2 cellular contexts compared by ENCODE assay signal in the genomic region with DNA sequence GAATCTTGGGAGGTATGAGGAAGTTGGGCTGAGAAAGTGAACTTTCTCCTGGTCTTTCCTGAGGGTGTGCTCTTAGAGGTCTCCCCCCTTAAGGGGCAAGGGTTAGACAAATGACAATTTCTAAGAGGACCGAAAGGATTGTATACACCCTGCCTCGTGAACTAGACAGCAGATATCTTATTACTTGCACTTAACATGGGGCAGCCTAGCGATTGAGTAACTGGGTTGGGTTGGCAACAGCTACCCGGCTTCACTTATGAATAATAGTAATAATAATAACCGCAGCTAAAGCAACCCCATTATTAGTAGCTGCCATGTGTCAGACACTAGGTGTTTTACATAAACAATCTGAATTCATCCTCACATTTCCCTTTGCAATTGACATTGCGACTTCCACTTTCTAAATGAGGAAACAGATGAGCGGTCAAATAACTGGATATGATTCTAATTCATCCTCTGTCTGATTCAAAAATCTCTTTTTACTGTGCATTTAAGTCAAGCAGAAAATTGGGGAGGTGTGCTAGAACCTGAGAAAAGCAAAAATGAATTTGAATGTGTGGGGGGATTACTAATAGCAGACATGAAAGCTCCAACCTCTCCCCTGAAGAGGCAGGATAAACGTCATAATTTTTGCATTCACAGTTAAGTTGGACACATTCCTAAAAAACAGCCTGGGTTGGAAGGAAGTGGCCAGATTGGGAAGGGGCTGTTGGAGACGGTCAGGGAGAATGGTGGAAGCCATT.
TF ChIP-seq lines count a peak whose summit lies in the region.

No MANE protein-coding gene starts in this region.

TF ChIP-seq in SK-N-SH, 30 proteins besides CTCF, POLR2A, EP300 and RAD21 (continued from another document):
- TF ChIP-seq, protein P1, sequence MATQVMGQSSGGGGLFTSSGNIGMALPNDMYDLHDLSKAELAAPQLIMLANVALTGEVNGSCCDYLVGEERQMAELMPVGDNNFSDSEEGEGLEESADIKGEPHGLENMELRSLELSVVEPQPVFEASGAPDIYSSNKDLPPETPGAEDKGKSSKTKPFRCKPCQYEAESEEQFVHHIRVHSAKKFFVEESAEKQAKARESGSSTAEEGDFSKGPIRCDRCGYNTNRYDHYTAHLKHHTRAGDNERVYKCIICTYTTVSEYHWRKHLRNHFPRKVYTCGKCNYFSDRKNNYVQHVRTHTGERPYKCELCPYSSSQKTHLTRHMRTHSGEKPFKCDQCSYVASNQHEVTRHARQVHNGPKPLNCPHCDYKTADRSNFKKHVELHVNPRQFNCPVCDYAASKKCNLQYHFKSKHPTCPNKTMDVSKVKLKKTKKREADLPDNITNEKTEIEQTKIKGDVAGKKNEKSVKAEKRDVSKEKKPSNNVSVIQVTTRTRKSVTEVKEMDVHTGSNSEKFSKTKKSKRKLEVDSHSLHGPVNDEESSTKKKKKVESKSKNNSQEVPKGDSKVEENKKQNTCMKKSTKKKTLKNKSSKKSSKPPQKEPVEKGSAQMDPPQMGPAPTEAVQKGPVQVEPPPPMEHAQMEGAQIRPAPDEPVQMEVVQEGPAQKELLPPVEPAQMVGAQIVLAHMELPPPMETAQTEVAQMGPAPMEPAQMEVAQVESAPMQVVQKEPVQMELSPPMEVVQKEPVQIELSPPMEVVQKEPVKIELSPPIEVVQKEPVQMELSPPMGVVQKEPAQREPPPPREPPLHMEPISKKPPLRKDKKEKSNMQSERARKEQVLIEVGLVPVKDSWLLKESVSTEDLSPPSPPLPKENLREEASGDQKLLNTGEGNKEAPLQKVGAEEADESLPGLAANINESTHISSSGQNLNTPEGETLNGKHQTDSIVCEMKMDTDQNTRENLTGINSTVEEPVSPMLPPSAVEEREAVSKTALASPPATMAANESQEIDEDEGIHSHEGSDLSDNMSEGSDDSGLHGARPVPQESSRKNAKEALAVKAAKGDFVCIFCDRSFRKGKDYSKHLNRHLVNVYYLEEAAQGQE (IDR thresholded peaks at IDR 0.05; ENCODE audit: low read depth, low read length) = no peak
- TF ChIP-seq ELF1 (IDR thresholded peaks at IDR 0.05) (no peak), FOSL2 (IDR thresholded peaks at IDR 0.05; ENCODE audit: borderline replicate concordance, low read depth) (no peak), TCF12 (IDR thresholded peaks at IDR 0.05) (no peak), RCOR1 (IDR thresholded peaks at IDR 0.05; ENCODE audit: low read length) (no peak), NRF1 (IDR thresholded peaks at IDR 0.05; ENCODE audit: low read depth, low read length) (no peak), TEAD4 (IDR thresholded peaks at IDR 0.05; ENCODE audit: borderline replicate concordance, insufficient read depth) (no peak), POLR2AphosphoS5 (IDR thresholded peaks at IDR 0.05; ENCODE audit: low read depth, low read length) (no peak), FOXM1 (IDR thresholded peaks at IDR 0.05; ENCODE audit: low read depth) (no peak), MEF2A (IDR thresholded peaks at IDR 0.05; ENCODE audit: borderline replicate concordance, low read depth) (no peak), GATA2 (CRISPR knock-in tag; IDR thresholded peaks at IDR 0.05) (no peak), EZH2phosphoT487 (IDR thresholded peaks at IDR 0.05; ENCODE audit: borderline replicate concordance, low read depth) (no peak)
- TF ChIP-seq, protein P2, sequence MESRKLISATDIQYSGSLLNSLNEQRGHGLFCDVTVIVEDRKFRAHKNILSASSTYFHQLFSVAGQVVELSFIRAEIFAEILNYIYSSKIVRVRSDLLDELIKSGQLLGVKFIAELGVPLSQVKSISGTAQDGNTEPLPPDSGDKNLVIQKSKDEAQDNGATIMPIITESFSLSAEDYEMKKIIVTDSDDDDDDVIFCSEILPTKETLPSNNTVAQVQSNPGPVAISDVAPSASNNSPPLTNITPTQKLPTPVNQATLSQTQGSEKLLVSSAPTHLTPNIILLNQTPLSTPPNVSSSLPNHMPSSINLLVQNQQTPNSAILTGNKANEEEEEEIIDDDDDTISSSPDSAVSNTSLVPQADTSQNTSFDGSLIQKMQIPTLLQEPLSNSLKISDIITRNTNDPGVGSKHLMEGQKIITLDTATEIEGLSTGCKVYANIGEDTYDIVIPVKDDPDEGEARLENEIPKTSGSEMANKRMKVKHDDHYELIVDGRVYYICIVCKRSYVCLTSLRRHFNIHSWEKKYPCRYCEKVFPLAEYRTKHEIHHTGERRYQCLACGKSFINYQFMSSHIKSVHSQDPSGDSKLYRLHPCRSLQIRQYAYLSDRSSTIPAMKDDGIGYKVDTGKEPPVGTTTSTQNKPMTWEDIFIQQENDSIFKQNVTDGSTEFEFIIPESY (IDR thresholded peaks at IDR 0.05; ENCODE audit: borderline replicate concordance, low read depth) = no peak
- TF ChIP-seq, protein P3, sequence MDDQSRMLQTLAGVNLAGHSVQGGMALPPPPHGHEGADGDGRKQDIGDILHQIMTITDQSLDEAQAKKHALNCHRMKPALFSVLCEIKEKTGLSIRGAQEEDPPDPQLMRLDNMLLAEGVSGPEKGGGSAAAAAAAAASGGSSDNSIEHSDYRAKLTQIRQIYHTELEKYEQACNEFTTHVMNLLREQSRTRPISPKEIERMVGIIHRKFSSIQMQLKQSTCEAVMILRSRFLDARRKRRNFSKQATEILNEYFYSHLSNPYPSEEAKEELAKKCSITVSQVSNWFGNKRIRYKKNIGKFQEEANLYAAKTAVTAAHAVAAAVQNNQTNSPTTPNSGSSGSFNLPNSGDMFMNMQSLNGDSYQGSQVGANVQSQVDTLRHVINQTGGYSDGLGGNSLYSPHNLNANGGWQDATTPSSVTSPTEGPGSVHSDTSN (IDR thresholded peaks at IDR 0.05) = no peak

TF ChIP-seq in SK-N-SH treated with all-trans-retinoic acid at 6 μM for 48 hours, 23 proteins besides CTCF, POLR2A, EP300 and RAD21 (continued from another document):
- TF ChIP-seq, protein P4, sequence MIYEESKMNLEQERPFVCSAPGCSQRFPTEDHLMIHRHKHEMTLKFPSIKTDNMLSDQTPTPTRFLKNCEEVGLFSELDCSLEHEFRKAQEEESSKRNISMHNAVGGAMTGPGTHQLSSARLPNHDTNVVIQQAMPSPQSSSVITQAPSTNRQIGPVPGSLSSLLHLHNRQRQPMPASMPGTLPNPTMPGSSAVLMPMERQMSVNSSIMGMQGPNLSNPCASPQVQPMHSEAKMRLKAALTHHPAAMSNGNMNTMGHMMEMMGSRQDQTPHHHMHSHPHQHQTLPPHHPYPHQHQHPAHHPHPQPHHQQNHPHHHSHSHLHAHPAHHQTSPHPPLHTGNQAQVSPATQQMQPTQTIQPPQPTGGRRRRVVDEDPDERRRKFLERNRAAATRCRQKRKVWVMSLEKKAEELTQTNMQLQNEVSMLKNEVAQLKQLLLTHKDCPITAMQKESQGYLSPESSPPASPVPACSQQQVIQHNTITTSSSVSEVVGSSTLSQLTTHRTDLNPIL (CRISPR knock-in tag; IDR thresholded peaks at IDR 0.05; ENCODE audit: low read depth) = no peak
- TF ChIP-seq ISL1 (CRISPR knock-in tag; IDR thresholded peaks at IDR 0.05) = no peak
- no peak for TF ChIP-seq OSR1 (CRISPR knock-in tag; IDR thresholded peaks at IDR 0.05)
- TF ChIP-seq, protein P5, sequence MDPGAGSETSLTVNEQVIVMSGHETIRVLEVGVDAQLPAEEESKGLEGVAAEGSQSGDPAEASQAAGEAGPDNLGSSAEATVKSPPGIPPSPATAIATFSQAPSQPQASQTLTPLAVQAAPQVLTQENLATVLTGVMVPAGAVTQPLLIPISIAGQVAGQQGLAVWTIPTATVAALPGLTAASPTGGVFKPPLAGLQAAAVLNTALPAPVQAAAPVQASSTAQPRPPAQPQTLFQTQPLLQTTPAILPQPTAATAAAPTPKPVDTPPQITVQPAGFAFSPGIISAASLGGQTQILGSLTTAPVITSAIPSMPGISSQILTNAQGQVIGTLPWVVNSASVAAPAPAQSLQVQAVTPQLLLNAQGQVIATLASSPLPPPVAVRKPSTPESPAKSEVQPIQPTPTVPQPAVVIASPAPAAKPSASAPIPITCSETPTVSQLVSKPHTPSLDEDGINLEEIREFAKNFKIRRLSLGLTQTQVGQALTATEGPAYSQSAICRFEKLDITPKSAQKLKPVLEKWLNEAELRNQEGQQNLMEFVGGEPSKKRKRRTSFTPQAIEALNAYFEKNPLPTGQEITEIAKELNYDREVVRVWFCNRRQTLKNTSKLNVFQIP (CRISPR knock-in tag; IDR thresholded peaks at IDR 0.05; ENCODE audit: borderline replicate concordance, low read depth) = no peak
- no peak for TF ChIP-seq ZFP3 (CRISPR knock-in tag; IDR thresholded peaks at IDR 0.05)
